22 cellular contexts compared by ENCODE assay signal in genomic region chr4:77026322-77026704, GRCh38. TPM values are rescaled to one million over a fixed set of nuclear protein-coding genes. Genes with fewer than 3 reads are reported as not detected.
DNase-seq lines count a peak whose midpoint lies in the region; ATAC-seq and TF ChIP-seq lines count a peak whose summit lies in the region.
"Had no signal": no experiment of that assay in that cellular context is flagged by ENCODE, and none has a peak within 500 bp of the region (broad histone marks: within the 10 kb centered on the region; RNA-seq: fewer than 3 reads in every experiment).

No MANE protein-coding gene starts in this region.

- no peak for ATAC-seq in activated T-cell treated with anti-CD3 and anti-CD28 coated beads, Interleukin-2, amount 50 U/mL, for 4 hours
- ATAC-seq in activated CD4-positive, CD25-positive, alpha-beta regulatory T cell treated with anti-CD3 and anti-CD28 coated beads, Interleukin-2, amount 50 U/mL, for 24 hours = no peak
- no peak for ATAC-seq in heart left ventricle

- peak overlapping the region; percentile 40 for H3K4me3 Mint-ChIP-seq in activated T-cell treated with anti-CD3 and anti-CD28 coated beads, Interleukin-2, amount 50 U/mL, for 4 hours
- no peak overlapping the region; the same call in 1 of the 2 replicates for H3K4me3 Mint-ChIP-seq in HFFc6
- peak overlapping the region; percentile 2 for H3K4me3 Mint-ChIP-seq in activated naive CD8-positive, alpha-beta T cell treated with anti-CD3 and anti-CD28 coated beads for 36 hours
- H3K4me3 Mint-ChIP-seq: activated B cell treated with CpG ODN at 0.5 μM for 24 hours had no signal

- no peaks in the 10 kb centered on the region for H3K9me3 ChIP-seq in osteoblast (ENCODE audit: low read depth, low read length)
- H3K9me3 ChIP-seq in heart left ventricle = no peaks in the 10 kb centered on the region
- H3K9me3 ChIP-seq: BE2C, suprapubic skin had no signal

- H3K4me1 Mint-ChIP-seq in activated T-cell treated with anti-CD3 and anti-CD28 coated beads, Interleukin-2, amount 50 U/mL, for 4 hours (ENCODE audit: low read depth) = peaks cover 46% of the 10 kb centered on the region
- H3K4me1 Mint-ChIP-seq in HFFc6 (ENCODE audit: low read depth) = peaks cover 71% of the 10 kb centered on the region
- peaks cover 56% of the 10 kb centered on the region for H3K4me1 Mint-ChIP-seq in activated naive CD8-positive, alpha-beta T cell treated with anti-CD3 and anti-CD28 coated beads for 36 hours
- H3K4me1 Mint-ChIP-seq: activated B cell treated with CpG ODN at 0.5 μM for 24 hours had no signal

- no peak for TF ChIP-seq POLR2A in heart left ventricle (IDR thresholded peaks at IDR 0.05)

- H3K27ac ChIP-seq in osteoblast (ENCODE audit: low read depth, low read length) (peak overlapping the region; percentile 58), heart left ventricle (no peak overlapping the region)
- H3K27ac ChIP-seq: PC-9, suprapubic skin had no signal

- H3K4me3 ChIP-seq in osteoblast (ENCODE audit: insufficient read depth, low read length) = no peak overlapping the region
- no peak overlapping the region for H3K4me3 ChIP-seq in heart left ventricle
- H3K4me3 ChIP-seq: PC-9, skin epidermis, suprapubic skin had no signal

- H3K9me3 Mint-ChIP-seq in activated T-cell treated with anti-CD3 and anti-CD28 coated beads, Interleukin-2, amount 50 U/mL, for 4 hours = no peaks in the 10 kb centered on the region
- H3K9me3 Mint-ChIP-seq in HFFc6 = peaks cover 5% of the 10 kb centered on the region; the same call in 1 of the 2 replicates
- H3K9me3 Mint-ChIP-seq in activated naive CD8-positive, alpha-beta T cell treated with anti-CD3 and anti-CD28 coated beads for 36 hours = no peaks in the 10 kb centered on the region
- H3K9me3 Mint-ChIP-seq: activated B cell treated with CpG ODN at 0.5 μM for 24 hours had no signal

- intact Hi-C loops in heart left ventricle (cut with DNase I) = no loop called here

- H3K4me1 ChIP-seq in osteoblast (ENCODE audit: insufficient read depth, low read length) = peaks cover 26% of the 10 kb centered on the region
- peaks cover 0 to 15% (median under 1%) of the 10 kb centered on the region in 12 donors for H3K4me1 ChIP-seq in heart left ventricle
- H3K4me1 ChIP-seq: BE2C, suprapubic skin had no signal

- H2AFZ ChIP-seq in osteoblast (ENCODE audit: low read length) = no peak overlapping the region
- H2AFZ ChIP-seq: PC-9 had no signal

- no peaks in the 10 kb centered on the region for H3K27me3 Mint-ChIP-seq in activated T-cell treated with anti-CD3 and anti-CD28 coated beads, Interleukin-2, amount 50 U/mL, for 4 hours (ENCODE audit: low read depth)
- H3K27me3 Mint-ChIP-seq in HFFc6 (ENCODE audit: insufficient read depth) = peaks cover 33% of the 10 kb centered on the region
- H3K27me3 Mint-ChIP-seq in activated naive CD8-positive, alpha-beta T cell treated with anti-CD3 and anti-CD28 coated beads for 36 hours = no peaks in the 10 kb centered on the region
- H3K27me3 Mint-ChIP-seq: activated B cell treated with CpG ODN at 0.5 μM for 24 hours had no signal

- H3K79me2 ChIP-seq in osteoblast (ENCODE audit: insufficient read depth, low read length) = peaks cover 9% of the 10 kb centered on the region

- H3K27me3 ChIP-seq in osteoblast (ENCODE audit: insufficient read depth, low read length) = no peaks in the 10 kb centered on the region
- H3K27me3 ChIP-seq in heart left ventricle = no peaks in the 10 kb centered on the region
- H3K27me3 ChIP-seq: BE2C, suprapubic skin had no signal

- TF ChIP-seq CTCF in HFFc6 (IDR thresholded peaks at IDR 0.05) = no peak
- TF ChIP-seq CTCF in osteoblast (IDR thresholded peaks at IDR 0.05; ENCODE audit: extremely low read depth, low read depth, low read length) = no peak
- TF ChIP-seq CTCF in heart left ventricle (IDR thresholded peaks at IDR 0.05) = no peak

- no peaks in the 10 kb centered on the region for H4K20me1 ChIP-seq in osteoblast (ENCODE audit: insufficient read depth, low read length)

- peak overlapping the region; percentile 74 for H3K27ac Mint-ChIP-seq in HFFc6
- peak overlapping the region; percentile 50 for H3K27ac Mint-ChIP-seq in activated naive CD8-positive, alpha-beta T cell treated with anti-CD3 and anti-CD28 coated beads for 36 hours
- H3K27ac Mint-ChIP-seq: activated B cell treated with CpG ODN at 0.5 μM for 24 hours had no signal

- H3K36me3 ChIP-seq in osteoblast (ENCODE audit: insufficient read depth, low read length) (peaks cover 83% of the 10 kb centered on the region), heart left ventricle (peaks cover 0 to 98% (median 88%) of the 10 kb centered on the region in 9 donors)

- H3K36me3 Mint-ChIP-seq in activated T-cell treated with anti-CD3 and anti-CD28 coated beads, Interleukin-2, amount 50 U/mL, for 4 hours (ENCODE audit: insufficient read depth) = peaks cover 54% of the 10 kb centered on the region
- H3K36me3 Mint-ChIP-seq in HFFc6 (ENCODE audit: low read depth) = peaks cover 89% of the 10 kb centered on the region
- peaks cover 64% of the 10 kb centered on the region for H3K36me3 Mint-ChIP-seq in activated naive CD8-positive, alpha-beta T cell treated with anti-CD3 and anti-CD28 coated beads for 36 hours

- WGBS in heart left ventricle, 4 donors = 96 to 100% (median 96%) methylated on average over 4 of the region's 4 CpGs

- no peak overlapping the region for H3K4me2 ChIP-seq in osteoblast (ENCODE audit: insufficient read depth, low read length)
- H3K4me2 ChIP-seq: PC-9 had no signal

- no peak for DNase-seq in activated T-cell treated with anti-CD3 and anti-CD28 coated beads, Interleukin-2, amount 50 U/mL, for 4 hours
- no peak for DNase-seq in activated T-cell treated with anti-CD3 and anti-CD28 coated beads, Interleukin-2, amount 50 U/mL, for 48 hours
- DNase-seq in HFFc6 (no peak), osteoblast (ENCODE audit: insufficient read length, low spot score, missing footprints) (no peak), heart left ventricle (no peak)
- DNase-seq in activated naive CD8-positive, alpha-beta T cell treated with anti-CD3 and anti-CD28 coated beads for 36 hours = no peak
- DNase-seq in activated CD8-positive, alpha-beta memory T cell treated with anti-CD3 and anti-CD28 coated beads, Interleukin-2, amount 50 U/mL, for 48 hours = no peak
- DNase-seq: activated B cell treated with CpG ODN at 0.5 μM for 24 hours; activated CD8-positive, alpha-beta memory T cell treated with anti-CD3 and anti-CD28 coated beads for 24 hours; BE2C; dermis blood vessel endothelial cell; DMS53; NCI-H1694 treated with DMSO at 0.1 percent for 48 hours; NCI-H2171; NCI-H510A treated with DMSO at 0.1 percent for 48 hours; NK-92 treated with Interleukin-12 subunit alpha and Interleukin-12 subunit beta, amount 100 ng/mL, for 24 hours; PC-9; SHP77; stimulated activated CD4-positive, alpha-beta T cell treated with anti-CD3 and anti-CD28 coated beads, Interleukin-1b, Interleukin-23, amount 100 ng/mL, for 48 hours had no signal

RNA-seq across cellular contexts. Expression of gene CCNI, which starts 49.5 kb away (rescaled TPM):
- total RNA-seq in activated T-cell treated with anti-CD3 and anti-CD28 coated beads, Interleukin-2, amount 50 U/mL, for 4 hours = 100 to 1,000 TPM; 108 to 123 (median 114) TPM
- total RNA-seq in HFFc6 (2021; fragmentation: NEBNext Ultra II Directional; extraction: Animal tissue kit (Norgen Biotek cat#: 25700)) = 100 to 1,000 TPM; 132 to 210 (median 179) TPM
- total RNA-seq in activated naive CD8-positive, alpha-beta T cell treated with anti-CD3 and anti-CD28 coated beads for 36 hours = 100 to 1,000 TPM; 230 to 237 TPM
- 229 and 243 TPM in 2 replicates for total RNA-seq in osteoblast
- total RNA-seq in heart left ventricle = 100 to 1,000 TPM; 232 to 356 (median 303) TPM
- 100 to 1,000 TPM in 1 of 2 donors, 10 to 100 TPM in 1; 49.4 to 154 TPM for polyA plus RNA-seq in heart left ventricle
